ENCODE assay signal across 20 cellular contexts in genomic region chr21:17828223-17828622, GRCh38. TPM values are rescaled to one million over a fixed set of nuclear protein-coding genes. Genes with fewer than 3 reads are reported as not detected.
A peak's percentile ranks its signal among the peaks of the same experiment; 100 is the strongest.
DNase-seq lines count a peak whose midpoint lies in the region; TF ChIP-seq lines count a peak whose summit lies in the region.
"Had no signal": no experiment of that assay in that cellular context is flagged by ENCODE, and none has a peak within 500 bp of the region (broad histone marks: within the 10 kb centered on the region; RNA-seq: fewer than 3 reads in every experiment).

No MANE protein-coding gene starts in this region.

- peaks cover 21% of the 10 kb centered on the region for H3K4me1 Mint-ChIP-seq in HFFc6 (ENCODE audit: low read depth)
- H3K4me1 Mint-ChIP-seq: activated naive CD8-positive, alpha-beta T cell treated with anti-CD3 and anti-CD28 coated beads, Interleukin-2, amount 50 U/mL, for 24 hours had no signal

- TF ChIP-seq CTCF in HFFc6 (IDR thresholded peaks at IDR 0.05) (no peak), fibroblast of the aortic adventitia (IDR thresholded peaks at IDR 0.05; ENCODE audit: insufficient read depth, low read length) (no peak), GM13976 (IDR thresholded peaks at IDR 0.05; ENCODE audit: borderline replicate concordance, control extremely low read depth, extremely low read depth, insufficient read depth, missing control alignments) (no peak)

- H3K27me3 Mint-ChIP-seq in HFFc6 (ENCODE audit: insufficient read depth), result peaks cover 6% of the 10 kb centered on the region
- H3K27me3 Mint-ChIP-seq: activated naive CD8-positive, alpha-beta T cell treated with anti-CD3 and anti-CD28 coated beads, Interleukin-2, amount 50 U/mL, for 24 hours; activated T-helper 17 cell treated with anti-CD3 and anti-CD28 coated beads, Interleukin-2, amount 50 U/mL, for 72 hours; stimulated activated naive CD8-positive, alpha-beta T cell treated with anti-CD3 and anti-CD28 coated beads, Interleukin-15, amount 100 ng/mL, for 72 hours had no signal

- H3K27ac Mint-ChIP-seq in HFFc6, result no peak overlapping the region; the same call in 1 of the 2 replicates
- H3K27ac Mint-ChIP-seq: activated naive CD8-positive, alpha-beta T cell treated with anti-CD3 and anti-CD28 coated beads, Interleukin-2, amount 50 U/mL, for 24 hours; activated T-helper 17 cell treated with anti-CD3 and anti-CD28 coated beads, Interleukin-2, amount 50 U/mL, for 72 hours; CD8-positive, alpha-beta T cell; H9; stimulated activated naive CD8-positive, alpha-beta T cell treated with anti-CD3 and anti-CD28 coated beads, Interleukin-15, amount 100 ng/mL, for 72 hours had no signal

- no peaks in the 10 kb centered on the region for H3K36me3 Mint-ChIP-seq in HFFc6 (ENCODE audit: low read depth)
- H3K36me3 Mint-ChIP-seq: CD8-positive, alpha-beta T cell had no signal

- DNase-seq in ACHN, result peak; percentile 40
- DNase-seq in HFFc6, result peak; percentile 50
- DNase-seq in astrocyte of the hippocampus (ENCODE audit: low read depth, low spot score), result peak; percentile 43
- DNase-seq in fibroblast of the aortic adventitia (ENCODE audit: low read depth), result peak; percentile 61
- no peak for DNase-seq in NCI-H524 (lab: John Stamatoyannopoulos, UW)
- DNase-seq in NCI-H2107 (lab: John Stamatoyannopoulos, UW), result no peak
- no peak for DNase-seq in LoVo (ENCODE audit: low spot score)
- no peak for DNase-seq in GM13976 (ENCODE audit: low spot score)
- DNase-seq: activated CD4-positive, CD25-positive, alpha-beta regulatory T cell treated with anti-CD3 and anti-CD28 coated beads, Interleukin-2, amount 50 U/mL, for 72 hours; activated naive CD8-positive, alpha-beta T cell treated with anti-CD3 and anti-CD28 coated beads, Interleukin-2, amount 50 U/mL, for 24 hours; CD8-positive, alpha-beta T cell; colonic mucosa; H9; left ventricle myocardium superior; NCI-H1105 treated with DMSO at 0.1 percent for 48 hours; stimulated activated CD4-positive, alpha-beta T cell treated with anti-CD3 and anti-CD28 coated beads, Interleukin-1b, Interleukin-23, amount 100 ng/mL, for 48 hours; stimulated activated naive CD8-positive, alpha-beta T cell treated with anti-CD3 and anti-CD28 coated beads, Interleukin-15, amount 100 ng/mL, for 72 hours; T1000; upper lobe of left lung had no signal

- in situ Hi-C loops in ACHN (cut with HindIII; ENCODE audit: low pct_ligation_motif_present, low pct_unique_long_range_greater_than_20kb, low sequenced_read_pairs) (no loop called here), GM13976 (cut with MboI; ENCODE audit: low sequenced_read_pairs, unreplicated experiment) (no loop called here)

- no peaks in the 10 kb centered on the region for H3K9me3 Mint-ChIP-seq in HFFc6
- H3K9me3 Mint-ChIP-seq: CD8-positive, alpha-beta T cell; H9 had no signal

- H3K4me3 Mint-ChIP-seq in HFFc6, result no peak overlapping the region
- H3K4me3 Mint-ChIP-seq: activated naive CD8-positive, alpha-beta T cell treated with anti-CD3 and anti-CD28 coated beads, Interleukin-2, amount 50 U/mL, for 24 hours; activated T-helper 17 cell treated with anti-CD3 and anti-CD28 coated beads, Interleukin-2, amount 50 U/mL, for 72 hours; CD8-positive, alpha-beta T cell; H9; stimulated activated naive CD8-positive, alpha-beta T cell treated with anti-CD3 and anti-CD28 coated beads, Interleukin-15, amount 100 ng/mL, for 72 hours had no signal

- no peak overlapping the region for H3K4me3 ChIP-seq in fibroblast of the aortic adventitia (ENCODE audit: low read depth, low read length)
- H3K4me3 ChIP-seq: colonic mucosa, upper lobe of left lung had no signal

RNA-seq across cellular contexts. Expression of gene C21orf91, which starts 9.1 kb away (rescaled TPM):
- 10 to 100 TPM in 2 of 6 experiments, 1 to 10 TPM in 4; 7.4 to 11.1 (median 9.0) TPM for total RNA-seq in HFFc6 (2021; fragmentation: NEBNext Ultra II Directional; extraction: Animal tissue kit (Norgen Biotek cat#: 25700))
- total RNA-seq in fibroblast of the aortic adventitia (ENCODE audit: low replicate concordance), result 13.1 and 19.4 TPM in 2 replicates

Comparison
In these comparisons a context has a peak if more than half of its experiments do, and no peak if none do; other contexts are left out.
1. DNase-seq: peak in ACHN (single experiment), HFFc6 (single experiment), astrocyte of the hippocampus (single experiment) and fibroblast of the aortic adventitia (single experiment); none in NCI-H524 (0 of 2), NCI-H2107 (single experiment), LoVo (single experiment) and GM13976 (single experiment).